22 cellular contexts compared by ENCODE assay signal in genomic region chr15:26460165-26460564, GRCh38.
DNase-seq lines count a peak whose midpoint lies in the region; ATAC-seq lines count a peak whose summit lies in the region.
"Had no signal": no experiment of that assay in that cellular context is flagged by ENCODE, and none has a peak within 500 bp of the region (broad histone marks: within the 10 kb centered on the region; RNA-seq: fewer than 3 reads in every experiment).

No MANE protein-coding gene starts in this region.

- ATAC-seq in Right ventricle myocardium inferior: peak; percentile 39
- ATAC-seq in right cardiac atrium: peak; percentile 58 to 70
- no peak for ATAC-seq in Right ventricle myocardium superior (ENCODE audit: poor library complexity)
- ATAC-seq: A549, GM12878 had no signal

- no peaks in the 10 kb centered on the region for H3K9me3 ChIP-seq in right cardiac atrium (ENCODE audit: control insufficient read depth, low read length)
- H3K9me3 ChIP-seq: A549, BE2C had no signal

- DNase-seq in Right ventricle myocardium inferior (ENCODE audit: missing footprints) (no peak), cardiac septum (ENCODE audit: low spot score) (no peak), right cardiac atrium (no peak), Right ventricle myocardium superior (no peak), AML-193 (lab: John Stamatoyannopoulos, UW) (no peak)
- DNase-seq: BE2C; C1 segment of cervical spinal cord; CD4-positive, alpha-beta memory T cell; CD4-positive, CD25-positive, alpha-beta regulatory T cell; CD8-positive, alpha-beta memory T cell; COR-L47; DMS 273 treated with DMSO at 0.1 percent for 48 hours; DMS153; DMS53; DMS79; DND-41; EL; GDM1 had no signal

- H3K27ac ChIP-seq in right cardiac atrium (ENCODE audit: low read length): no peak overlapping the region
- H3K27ac ChIP-seq: 22Rv1, A549, BLaER1 had no signal

- no peaks in the 10 kb centered on the region for H3K27me3 ChIP-seq in right cardiac atrium (ENCODE audit: control insufficient read depth, insufficient read depth)
- H3K27me3 ChIP-seq: BE2C, BLaER1 had no signal

- intact Hi-C loops in Right ventricle myocardium inferior (cut with DNase I) (no loop called here), cardiac septum (cut with DNase I) (no loop called here), right cardiac atrium (cut with DNase I) (loop anchor here in 1 of 4 donors (10.0 kb wide), 1 partner anchor 65 kb away; no protein-coding TSS in a partner anchor), Right ventricle myocardium superior (cut with DNase I) (no loop called here)

- no peaks in the 10 kb centered on the region for H3K4me1 ChIP-seq in right cardiac atrium (ENCODE audit: control insufficient read depth, insufficient read depth, low read length)
- H3K4me1 ChIP-seq: A549, BE2C, BLaER1 had no signal

- no peak overlapping the region for H3K4me3 ChIP-seq in right cardiac atrium (ENCODE audit: low read length)
- H3K4me3 ChIP-seq: A549, BLaER1, GM12878 had no signal

- 41% methylated on average over 2 of the region's 2 CpGs for WGBS in right cardiac atrium
